1 cellular context compared by ENCODE assay signal in the genomic region with DNA sequence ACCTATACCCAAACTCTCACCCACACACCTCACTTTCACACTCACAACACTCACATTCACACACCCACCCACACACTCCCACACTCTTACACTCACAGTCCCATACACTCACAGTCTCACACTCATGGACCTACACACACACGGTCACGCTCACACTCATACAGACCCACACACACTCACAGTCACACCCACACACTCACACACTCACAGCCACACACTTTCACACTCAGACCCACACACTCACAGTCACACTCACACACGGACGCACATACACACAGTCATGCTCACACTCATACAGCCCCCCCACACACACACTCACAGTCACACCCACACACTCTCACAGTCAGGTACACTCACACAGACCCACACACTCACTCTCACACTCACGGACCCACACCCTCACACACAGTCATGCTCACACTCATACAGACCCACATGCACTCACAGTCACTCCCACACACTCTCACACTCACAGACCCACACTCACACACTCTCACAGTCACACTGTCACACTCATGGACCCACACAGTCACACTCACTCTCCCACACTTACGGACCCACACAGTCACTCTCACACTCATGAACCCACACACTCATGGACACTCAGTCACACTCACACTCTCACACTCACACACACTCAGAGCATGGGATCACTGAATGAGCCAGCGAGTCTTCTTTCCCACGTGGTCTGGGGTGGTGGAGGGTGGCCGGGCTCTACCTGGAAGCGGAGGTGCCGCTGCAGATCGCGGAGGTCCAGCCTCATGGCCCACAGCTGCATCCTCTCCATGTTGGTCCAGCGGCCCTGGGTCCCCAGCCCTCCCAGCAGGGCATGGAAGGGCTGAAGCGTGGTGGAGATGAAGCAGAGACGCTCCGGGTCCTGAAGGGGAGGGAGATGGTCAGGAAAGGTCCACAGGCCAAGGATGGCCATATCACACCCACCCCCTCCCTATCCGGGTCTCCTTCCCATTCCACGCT.
TF ChIP-seq lines count a peak whose summit lies in the region.

No MANE protein-coding gene starts in this region.

TF ChIP-seq in K562, 482 proteins besides CTCF, POLR2A, EP300 and RAD21 (continues in another document):
- TF ChIP-seq ZSCAN29 (IDR thresholded peaks at IDR 0.05) (no peak), ZNF232 (CRISPR knock-in tag; IDR thresholded peaks at IDR 0.05) (no peak), ZFP1 (CRISPR knock-in tag; IDR thresholded peaks at IDR 0.05) (no peak), TCF7L2 (IDR thresholded peaks at IDR 0.05; ENCODE audit: low read depth, low read length) (no peak), POLR3A (IDR thresholded peaks at IDR 0.05; ENCODE audit: borderline replicate concordance, extremely low read depth, insufficient read depth, insufficient read length) (no peak), EGR1 (conservative IDR thresholded peaks at IDR 0.05) (peak; percentile 53), HDAC1 (IDR thresholded peaks at IDR 0.05) (0 out of 4 replicates have a peak, but pooled peaks of 1 of the 2 experiments have one; percentile 25), TAL1 (IDR thresholded peaks at IDR 0.05) (no peak), HSF4 (CRISPR knock-in tag; IDR thresholded peaks at IDR 0.05; ENCODE audit: borderline replicate concordance) (no peak), ZBTB7A (IDR thresholded peaks at IDR 0.05; ENCODE audit: borderline replicate concordance, control insufficient read depth, low read depth, low read length) (no peak), ATF7 (IDR thresholded peaks at IDR 0.05) (no peak), HIVEP1 (CRISPR knock-in tag; IDR thresholded peaks at IDR 0.05) (no peak), EP400 (IDR thresholded peaks at IDR 0.05) (no peak), KDM5B (IDR thresholded peaks at IDR 0.05; ENCODE audit: insufficient replicate concordance, low read depth, low read length) (no peak), ETS2 (tag; IDR thresholded peaks at IDR 0.05; ENCODE audit: borderline replicate concordance, poor library complexity, severe bottlenecking) (no peak), SMARCA5 (IDR thresholded peaks at IDR 0.05) (0 out of 2 replicates have a peak, but pooled peaks have one; percentile 18), ARID2 (IDR thresholded peaks at IDR 0.05) (peak; percentile 33; the same call in 1 of the 2 replicates), ZNF589 (CRISPR knock-in tag; IDR thresholded peaks at IDR 0.05; ENCODE audit: low read depth) (no peak), RBM14 (IDR thresholded peaks at IDR 0.05; ENCODE audit: borderline replicate concordance, insufficient read depth, low read depth, low read length) (no peak), ZBTB8A (IDR thresholded peaks at IDR 0.05; ENCODE audit: partially characterized antibody) (no peak), RBM22 (IDR thresholded peaks at IDR 0.05; ENCODE audit: low read depth, low read length, poor library complexity, severe bottlenecking) (no peak), ELF4 (CRISPR knock-in tag; IDR thresholded peaks at IDR 0.05) (peak; percentile 31; the same call in 1 of the 2 replicates), POU5F1 (IDR thresholded peaks at IDR 0.05; ENCODE audit: borderline replicate concordance, low read depth, low read length, partially characterized antibody) (no peak), EZH2 (IDR thresholded peaks at IDR 0.05; ENCODE audit: borderline replicate concordance, low read depth, low read length) (no peak)
- TF ChIP-seq, protein P1, sequence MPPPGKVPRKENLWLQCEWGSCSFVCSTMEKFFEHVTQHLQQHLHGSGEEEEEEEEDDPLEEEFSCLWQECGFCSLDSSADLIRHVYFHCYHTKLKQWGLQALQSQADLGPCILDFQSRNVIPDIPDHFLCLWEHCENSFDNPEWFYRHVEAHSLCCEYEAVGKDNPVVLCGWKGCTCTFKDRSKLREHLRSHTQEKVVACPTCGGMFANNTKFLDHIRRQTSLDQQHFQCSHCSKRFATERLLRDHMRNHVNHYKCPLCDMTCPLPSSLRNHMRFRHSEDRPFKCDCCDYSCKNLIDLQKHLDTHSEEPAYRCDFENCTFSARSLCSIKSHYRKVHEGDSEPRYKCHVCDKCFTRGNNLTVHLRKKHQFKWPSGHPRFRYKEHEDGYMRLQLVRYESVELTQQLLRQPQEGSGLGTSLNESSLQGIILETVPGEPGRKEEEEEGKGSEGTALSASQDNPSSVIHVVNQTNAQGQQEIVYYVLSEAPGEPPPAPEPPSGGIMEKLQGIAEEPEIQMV (tag; conservative IDR thresholded peaks at IDR 0.05; ENCODE audit: low read depth) = no peak
- TF ChIP-seq, protein P2, sequence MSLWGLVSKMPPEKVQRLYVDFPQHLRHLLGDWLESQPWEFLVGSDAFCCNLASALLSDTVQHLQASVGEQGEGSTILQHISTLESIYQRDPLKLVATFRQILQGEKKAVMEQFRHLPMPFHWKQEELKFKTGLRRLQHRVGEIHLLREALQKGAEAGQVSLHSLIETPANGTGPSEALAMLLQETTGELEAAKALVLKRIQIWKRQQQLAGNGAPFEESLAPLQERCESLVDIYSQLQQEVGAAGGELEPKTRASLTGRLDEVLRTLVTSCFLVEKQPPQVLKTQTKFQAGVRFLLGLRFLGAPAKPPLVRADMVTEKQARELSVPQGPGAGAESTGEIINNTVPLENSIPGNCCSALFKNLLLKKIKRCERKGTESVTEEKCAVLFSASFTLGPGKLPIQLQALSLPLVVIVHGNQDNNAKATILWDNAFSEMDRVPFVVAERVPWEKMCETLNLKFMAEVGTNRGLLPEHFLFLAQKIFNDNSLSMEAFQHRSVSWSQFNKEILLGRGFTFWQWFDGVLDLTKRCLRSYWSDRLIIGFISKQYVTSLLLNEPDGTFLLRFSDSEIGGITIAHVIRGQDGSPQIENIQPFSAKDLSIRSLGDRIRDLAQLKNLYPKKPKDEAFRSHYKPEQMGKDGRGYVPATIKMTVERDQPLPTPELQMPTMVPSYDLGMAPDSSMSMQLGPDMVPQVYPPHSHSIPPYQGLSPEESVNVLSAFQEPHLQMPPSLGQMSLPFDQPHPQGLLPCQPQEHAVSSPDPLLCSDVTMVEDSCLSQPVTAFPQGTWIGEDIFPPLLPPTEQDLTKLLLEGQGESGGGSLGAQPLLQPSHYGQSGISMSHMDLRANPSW (CRISPR knock-in tag; IDR thresholded peaks at IDR 0.05) = no peak
- TF ChIP-seq, protein P3, sequence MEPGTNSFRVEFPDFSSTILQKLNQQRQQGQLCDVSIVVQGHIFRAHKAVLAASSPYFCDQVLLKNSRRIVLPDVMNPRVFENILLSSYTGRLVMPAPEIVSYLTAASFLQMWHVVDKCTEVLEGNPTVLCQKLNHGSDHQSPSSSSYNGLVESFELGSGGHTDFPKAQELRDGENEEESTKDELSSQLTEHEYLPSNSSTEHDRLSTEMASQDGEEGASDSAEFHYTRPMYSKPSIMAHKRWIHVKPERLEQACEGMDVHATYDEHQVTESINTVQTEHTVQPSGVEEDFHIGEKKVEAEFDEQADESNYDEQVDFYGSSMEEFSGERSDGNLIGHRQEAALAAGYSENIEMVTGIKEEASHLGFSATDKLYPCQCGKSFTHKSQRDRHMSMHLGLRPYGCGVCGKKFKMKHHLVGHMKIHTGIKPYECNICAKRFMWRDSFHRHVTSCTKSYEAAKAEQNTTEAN (CRISPR knock-in tag; IDR thresholded peaks at IDR 0.05) = peak; percentile 97
- TF ChIP-seq, protein P4, sequence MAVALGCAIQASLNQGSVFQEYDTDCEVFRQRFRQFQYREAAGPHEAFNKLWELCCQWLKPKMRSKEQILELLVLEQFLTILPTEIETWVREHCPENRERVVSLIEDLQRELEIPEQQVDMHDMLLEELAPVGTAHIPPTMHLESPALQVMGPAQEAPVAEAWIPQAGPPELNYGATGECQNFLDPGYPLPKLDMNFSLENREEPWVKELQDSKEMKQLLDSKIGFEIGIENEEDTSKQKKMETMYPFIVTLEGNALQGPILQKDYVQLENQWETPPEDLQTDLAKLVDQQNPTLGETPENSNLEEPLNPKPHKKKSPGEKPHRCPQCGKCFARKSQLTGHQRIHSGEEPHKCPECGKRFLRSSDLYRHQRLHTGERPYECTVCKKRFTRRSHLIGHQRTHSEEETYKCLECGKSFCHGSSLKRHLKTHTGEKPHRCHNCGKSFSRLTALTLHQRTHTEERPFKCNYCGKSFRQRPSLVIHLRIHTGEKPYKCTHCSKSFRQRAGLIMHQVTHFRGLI (CRISPR knock-in tag; IDR thresholded peaks at IDR 0.05) = no peak
- TF ChIP-seq, protein P5, sequence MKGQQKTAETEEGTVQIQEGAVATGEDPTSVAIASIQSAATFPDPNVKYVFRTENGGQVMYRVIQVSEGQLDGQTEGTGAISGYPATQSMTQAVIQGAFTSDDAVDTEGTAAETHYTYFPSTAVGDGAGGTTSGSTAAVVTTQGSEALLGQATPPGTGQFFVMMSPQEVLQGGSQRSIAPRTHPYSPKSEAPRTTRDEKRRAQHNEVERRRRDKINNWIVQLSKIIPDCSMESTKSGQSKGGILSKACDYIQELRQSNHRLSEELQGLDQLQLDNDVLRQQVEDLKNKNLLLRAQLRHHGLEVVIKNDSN (CRISPR knock-in tag; IDR thresholded peaks at IDR 0.05) = peak; percentile 28; the same call in 1 of the 2 replicates
- TF ChIP-seq, protein P6, sequence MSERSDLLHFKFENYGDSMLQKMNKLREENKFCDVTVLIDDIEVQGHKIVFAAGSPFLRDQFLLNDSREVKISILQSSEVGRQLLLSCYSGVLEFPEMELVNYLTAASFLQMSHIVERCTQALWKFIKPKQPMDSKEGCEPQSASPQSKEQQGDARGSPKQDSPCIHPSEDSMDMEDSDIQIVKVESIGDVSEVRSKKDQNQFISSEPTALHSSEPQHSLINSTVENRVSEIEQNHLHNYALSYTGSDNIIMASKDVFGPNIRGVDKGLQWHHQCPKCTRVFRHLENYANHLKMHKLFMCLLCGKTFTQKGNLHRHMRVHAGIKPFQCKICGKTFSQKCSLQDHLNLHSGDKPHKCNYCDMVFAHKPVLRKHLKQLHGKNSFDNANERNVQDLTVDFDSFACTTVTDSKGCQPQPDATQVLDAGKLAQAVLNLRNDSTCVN (CRISPR knock-in tag; IDR thresholded peaks at IDR 0.05) = 0 out of 2 replicates have a peak, but pooled peaks have one; percentile 12
- TF ChIP-seq, protein P7, sequence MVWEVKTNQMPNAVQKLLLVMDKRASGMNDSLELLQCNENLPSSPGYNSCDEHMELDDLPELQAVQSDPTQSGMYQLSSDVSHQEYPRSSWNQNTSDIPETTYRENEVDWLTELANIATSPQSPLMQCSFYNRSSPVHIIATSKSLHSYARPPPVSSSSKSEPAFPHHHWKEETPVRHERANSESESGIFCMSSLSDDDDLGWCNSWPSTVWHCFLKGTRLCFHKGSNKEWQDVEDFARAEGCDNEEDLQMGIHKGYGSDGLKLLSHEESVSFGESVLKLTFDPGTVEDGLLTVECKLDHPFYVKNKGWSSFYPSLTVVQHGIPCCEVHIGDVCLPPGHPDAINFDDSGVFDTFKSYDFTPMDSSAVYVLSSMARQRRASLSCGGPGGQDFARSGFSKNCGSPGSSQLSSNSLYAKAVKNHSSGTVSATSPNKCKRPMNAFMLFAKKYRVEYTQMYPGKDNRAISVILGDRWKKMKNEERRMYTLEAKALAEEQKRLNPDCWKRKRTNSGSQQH (CRISPR knock-in tag; IDR thresholded peaks at IDR 0.05) = peak; percentile 32; the same call in 1 of the 2 replicates
- TF ChIP-seq, protein P8, sequence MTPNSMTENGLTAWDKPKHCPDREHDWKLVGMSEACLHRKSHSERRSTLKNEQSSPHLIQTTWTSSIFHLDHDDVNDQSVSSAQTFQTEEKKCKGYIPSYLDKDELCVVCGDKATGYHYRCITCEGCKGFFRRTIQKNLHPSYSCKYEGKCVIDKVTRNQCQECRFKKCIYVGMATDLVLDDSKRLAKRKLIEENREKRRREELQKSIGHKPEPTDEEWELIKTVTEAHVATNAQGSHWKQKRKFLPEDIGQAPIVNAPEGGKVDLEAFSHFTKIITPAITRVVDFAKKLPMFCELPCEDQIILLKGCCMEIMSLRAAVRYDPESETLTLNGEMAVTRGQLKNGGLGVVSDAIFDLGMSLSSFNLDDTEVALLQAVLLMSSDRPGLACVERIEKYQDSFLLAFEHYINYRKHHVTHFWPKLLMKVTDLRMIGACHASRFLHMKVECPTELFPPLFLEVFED (CRISPR knock-in tag; conservative IDR thresholded peaks at IDR 0.05) = peak; percentile 67; the same call in 1 of the 2 replicates
- TF ChIP-seq, protein P9, sequence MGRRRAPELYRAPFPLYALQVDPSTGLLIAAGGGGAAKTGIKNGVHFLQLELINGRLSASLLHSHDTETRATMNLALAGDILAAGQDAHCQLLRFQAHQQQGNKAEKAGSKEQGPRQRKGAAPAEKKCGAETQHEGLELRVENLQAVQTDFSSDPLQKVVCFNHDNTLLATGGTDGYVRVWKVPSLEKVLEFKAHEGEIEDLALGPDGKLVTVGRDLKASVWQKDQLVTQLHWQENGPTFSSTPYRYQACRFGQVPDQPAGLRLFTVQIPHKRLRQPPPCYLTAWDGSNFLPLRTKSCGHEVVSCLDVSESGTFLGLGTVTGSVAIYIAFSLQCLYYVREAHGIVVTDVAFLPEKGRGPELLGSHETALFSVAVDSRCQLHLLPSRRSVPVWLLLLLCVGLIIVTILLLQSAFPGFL (CRISPR knock-in tag; IDR thresholded peaks at IDR 0.05) = no peak
- TF ChIP-seq, protein P10, sequence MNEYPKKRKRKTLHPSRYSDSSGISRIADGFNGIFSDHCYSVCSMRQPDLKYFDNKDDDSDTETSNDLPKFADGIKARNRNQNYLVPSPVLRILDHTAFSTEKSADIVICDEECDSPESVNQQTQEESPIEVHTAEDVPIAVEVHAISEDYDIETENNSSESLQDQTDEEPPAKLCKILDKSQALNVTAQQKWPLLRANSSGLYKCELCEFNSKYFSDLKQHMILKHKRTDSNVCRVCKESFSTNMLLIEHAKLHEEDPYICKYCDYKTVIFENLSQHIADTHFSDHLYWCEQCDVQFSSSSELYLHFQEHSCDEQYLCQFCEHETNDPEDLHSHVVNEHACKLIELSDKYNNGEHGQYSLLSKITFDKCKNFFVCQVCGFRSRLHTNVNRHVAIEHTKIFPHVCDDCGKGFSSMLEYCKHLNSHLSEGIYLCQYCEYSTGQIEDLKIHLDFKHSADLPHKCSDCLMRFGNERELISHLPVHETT (CRISPR knock-in tag; conservative IDR thresholded peaks at IDR 0.05 in 1 of 2, IDR thresholded peaks at IDR 0.05 in 1 of 2) = no peak
- TF ChIP-seq, protein P11, sequence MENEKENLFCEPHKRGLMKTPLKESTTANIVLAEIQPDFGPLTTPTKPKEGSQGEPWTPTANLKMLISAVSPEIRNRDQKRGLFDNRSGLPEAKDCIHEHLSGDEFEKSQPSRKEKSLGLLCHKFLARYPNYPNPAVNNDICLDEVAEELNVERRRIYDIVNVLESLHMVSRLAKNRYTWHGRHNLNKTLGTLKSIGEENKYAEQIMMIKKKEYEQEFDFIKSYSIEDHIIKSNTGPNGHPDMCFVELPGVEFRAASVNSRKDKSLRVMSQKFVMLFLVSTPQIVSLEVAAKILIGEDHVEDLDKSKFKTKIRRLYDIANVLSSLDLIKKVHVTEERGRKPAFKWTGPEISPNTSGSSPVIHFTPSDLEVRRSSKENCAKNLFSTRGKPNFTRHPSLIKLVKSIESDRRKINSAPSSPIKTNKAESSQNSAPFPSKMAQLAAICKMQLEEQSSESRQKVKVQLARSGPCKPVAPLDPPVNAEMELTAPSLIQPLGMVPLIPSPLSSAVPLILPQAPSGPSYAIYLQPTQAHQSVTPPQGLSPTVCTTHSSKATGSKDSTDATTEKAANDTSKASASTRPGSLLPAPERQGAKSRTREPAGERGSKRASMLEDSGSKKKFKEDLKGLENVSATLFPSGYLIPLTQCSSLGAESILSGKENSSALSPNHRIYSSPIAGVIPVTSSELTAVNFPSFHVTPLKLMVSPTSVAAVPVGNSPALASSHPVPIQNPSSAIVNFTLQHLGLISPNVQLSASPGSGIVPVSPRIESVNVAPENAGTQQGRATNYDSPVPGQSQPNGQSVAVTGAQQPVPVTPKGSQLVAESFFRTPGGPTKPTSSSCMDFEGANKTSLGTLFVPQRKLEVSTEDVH (IDR thresholded peaks at IDR 0.05; ENCODE audit: low read depth, partially characterized antibody) = no peak
